13 cellular contexts compared by ENCODE assay signal in genomic region chr17:78397681-78398101, GRCh38. TPM values are rescaled to one million over a fixed set of nuclear protein-coding genes. Genes with fewer than 3 reads are reported as not detected.
DNase-seq lines count a peak whose midpoint lies in the region; TF ChIP-seq lines count a peak whose summit lies in the region.
"Had no signal": no experiment of that assay in that cellular context is flagged by ENCODE, and none has a peak within 500 bp of the region (broad histone marks: within the 10 kb centered on the region; RNA-seq: fewer than 3 reads in every experiment).

No MANE protein-coding gene starts in this region.

- H3K36me3 ChIP-seq in osteoblast (ENCODE audit: insufficient read depth, low read length) = peaks cover 59% of the 10 kb centered on the region

- DNase-seq in DMS53 (lab: John Stamatoyannopoulos, UW) = peak; percentile 82
- peak; percentile 16 for DNase-seq in T1000 (lab: John Stamatoyannopoulos, UW)
- peak; percentile 64 for DNase-seq in fibroblast of the aortic adventitia (ENCODE audit: low read depth)
- peak; percentile 98 for DNase-seq in osteoblast (ENCODE audit: insufficient read length, low spot score, missing footprints)
- DNase-seq in mesenteric fat pad (ENCODE audit: low spot score) = no peak
- no peak for DNase-seq in DMS114 treated with DMSO at 0.1 percent for 48 hours (lab: John Stamatoyannopoulos, UW; ENCODE audit: unreplicated experiment)
- no peak for DNase-seq in NCI-H69 (lab: John Stamatoyannopoulos, UW)
- no peak for DNase-seq in NCI-H2081 (lab: John Stamatoyannopoulos, UW)
- DNase-seq: activated CD8-positive, alpha-beta memory T cell treated with anti-CD3 and anti-CD28 coated beads for 24 hours; GDM1; PC-3; stimulated activated CD4-positive, alpha-beta T cell treated with anti-CD3 and anti-CD28 coated beads, Interleukin-12 subunit alpha, Interleukin-12 subunit beta, amount 100 ng/mL, for 4 hours; T-helper 2 cell had no signal

- no peaks in the 10 kb centered on the region for H3K27me3 ChIP-seq in osteoblast (ENCODE audit: insufficient read depth, low read length)

- H2AFZ ChIP-seq in osteoblast (ENCODE audit: low read length) = no peak overlapping the region

- TF ChIP-seq CTCF in fibroblast of the aortic adventitia (IDR thresholded peaks at IDR 0.05; ENCODE audit: insufficient read depth, low read length) (no peak), osteoblast (IDR thresholded peaks at IDR 0.05; ENCODE audit: extremely low read depth, low read depth, low read length) (no peak)

- H3K27ac ChIP-seq in osteoblast (ENCODE audit: low read depth, low read length) = peak overlapping the region; percentile 83

- H3K4me3 ChIP-seq in fibroblast of the aortic adventitia (ENCODE audit: low read depth, low read length) (no peak overlapping the region), osteoblast (ENCODE audit: insufficient read depth, low read length) (no peak overlapping the region)

- peaks cover 26% of the 10 kb centered on the region for H4K20me1 ChIP-seq in osteoblast (ENCODE audit: insufficient read depth, low read length)

- peak overlapping the region; percentile 38 for H3K4me2 ChIP-seq in osteoblast (ENCODE audit: insufficient read depth, low read length)

- peaks cover 64% of the 10 kb centered on the region for H3K79me2 ChIP-seq in osteoblast (ENCODE audit: insufficient read depth, low read length)

- peaks cover 33% of the 10 kb centered on the region for H3K4me1 ChIP-seq in osteoblast (ENCODE audit: insufficient read depth, low read length)

- H3K9me3 ChIP-seq in osteoblast (ENCODE audit: low read depth, low read length) = no peaks in the 10 kb centered on the region

RNA-seq across cellular contexts. Expression of gene PGS1, which starts 19.2 kb away (rescaled TPM):
- total RNA-seq in fibroblast of the aortic adventitia (ENCODE audit: low replicate concordance) (13.9 and 40.2 TPM in 2 replicates), osteoblast (34.4 and 39.5 TPM in 2 replicates), mesenteric fat pad (64.0 TPM)

RNA-seq across cellular contexts. Expression of gene SOCS3, which starts 37.8 kb away (rescaled TPM):
- 26.0 and 50.6 TPM in 2 replicates for total RNA-seq in fibroblast of the aortic adventitia (ENCODE audit: low replicate concordance)
- total RNA-seq in osteoblast = 78.1 and 95.2 TPM in 2 replicates
- 491 TPM for total RNA-seq in mesenteric fat pad

Comparison
In these comparisons a context has a peak if more than half of its experiments do, and no peak if none do; other contexts are left out.
1. DNase-seq: peak in DMS53 (single experiment), T1000 (single experiment), fibroblast of the aortic adventitia (single experiment) and osteoblast (single experiment); none in mesenteric fat pad (single experiment), DMS114 treated with DMSO at 0.1 percent for 48 hours (single experiment), NCI-H69 (single experiment) and NCI-H2081 (0 of 2).